ENCODE assay signal across 7 cellular contexts in genomic region chr3:71128951-71129350, GRCh38.
A peak's percentile ranks its signal among the peaks of the same experiment; 100 is the strongest.
DNase-seq lines count a peak whose midpoint lies in the region; ATAC-seq lines count a peak whose summit lies in the region.

No MANE protein-coding gene starts in this region.

- H3K27me3 Mint-ChIP-seq in IgD-negative memory B cell: peaks cover 4% of the 10 kb centered on the region
- no peaks in the 10 kb centered on the region for H3K27me3 Mint-ChIP-seq in activated T-helper 1 cell treated with anti-CD3 and anti-CD28 coated beads, Interleukin-12 subunit alpha, Interleukin-12 subunit beta, Interleukin-2, Interleukin-4 antibody, amounts not matched to agents 30 ng/mL and 10 ng/mL and 1 ng/mL, durations not matched to agents 14 hours and 24 hours and 36 hours (ENCODE audit: insufficient read depth)
- H3K27me3 Mint-ChIP-seq in stimulated activated memory B cell treated with anti-CD40 and anti-IgM and Interleukin-4, amounts not matched to agents 10 μg/mL and 1 μg/mL and 100 μg/mL, for 72 hours: no peaks in the 10 kb centered on the region

- H3K4me3 ChIP-seq in right cardiac atrium (ENCODE audit: low read length): peak overlapping the region; percentile 74

- 4% methylated on average over 6 of the region's 6 CpGs for WGBS in right cardiac atrium

- H3K4me1 Mint-ChIP-seq in IgD-negative memory B cell: peaks cover 38 to 49% (median 49%) of the 10 kb centered on the region in 3 donors
- peaks cover 69% of the 10 kb centered on the region for H3K4me1 Mint-ChIP-seq in activated T-helper 1 cell treated with anti-CD3 and anti-CD28 coated beads, Interleukin-12 subunit alpha, Interleukin-12 subunit beta, Interleukin-2, Interleukin-4 antibody, amounts not matched to agents 30 ng/mL and 10 ng/mL and 1 ng/mL, durations not matched to agents 14 hours and 24 hours and 36 hours (ENCODE audit: low read depth)
- H3K4me1 Mint-ChIP-seq in stimulated activated memory B cell treated with anti-CD40 and anti-IgM and Interleukin-4, amounts not matched to agents 10 μg/mL and 1 μg/mL and 100 μg/mL, for 72 hours: peaks cover 65% of the 10 kb centered on the region

- peak overlapping the region; percentile 90 to 97 (median 94) for H3K27ac Mint-ChIP-seq in IgD-negative memory B cell
- peak overlapping the region; percentile 93 for H3K27ac Mint-ChIP-seq in activated T-helper 1 cell treated with anti-CD3 and anti-CD28 coated beads, Interleukin-12 subunit alpha, Interleukin-12 subunit beta, Interleukin-2, Interleukin-4 antibody, amounts not matched to agents 30 ng/mL and 10 ng/mL and 1 ng/mL, durations not matched to agents 14 hours and 24 hours and 36 hours
- H3K27ac Mint-ChIP-seq in stimulated activated memory B cell treated with anti-CD40 and anti-IgM and Interleukin-4, amounts not matched to agents 10 μg/mL and 1 μg/mL and 100 μg/mL, for 72 hours: peak overlapping the region; percentile 91

- peaks cover 2% of the 10 kb centered on the region for H3K36me3 Mint-ChIP-seq in IgD-negative memory B cell
- H3K36me3 Mint-ChIP-seq in activated T-helper 1 cell treated with anti-CD3 and anti-CD28 coated beads, Interleukin-12 subunit alpha, Interleukin-12 subunit beta, Interleukin-2, Interleukin-4 antibody, amounts not matched to agents 30 ng/mL and 10 ng/mL and 1 ng/mL, durations not matched to agents 14 hours and 24 hours and 36 hours (ENCODE audit: low read depth): peaks cover 17% of the 10 kb centered on the region
- peaks cover 14% of the 10 kb centered on the region for H3K36me3 Mint-ChIP-seq in stimulated activated memory B cell treated with anti-CD40 and anti-IgM and Interleukin-4, amounts not matched to agents 10 μg/mL and 1 μg/mL and 100 μg/mL, for 72 hours

- intact Hi-C loops in activated T-helper 1 cell treated with anti-CD3 and anti-CD28 coated beads, Interleukin-12 subunit alpha, Interleukin-12 subunit beta, Interleukin-2, Interleukin-4 antibody, amounts not matched to agents 30 ng/mL and 10 ng/mL and 1 ng/mL, durations not matched to agents 14 hours and 24 hours and 36 hours (cut with micrococcal nuclease): loop anchor here (1.0 to 5.0 kb wide), 2 partner anchors 119 to 272 kb away; no protein-coding TSS in a partner anchor
- intact Hi-C loops in right cardiac atrium (cut with DNase I): loop anchor here in 1 of 4 donors (10.0 kb wide), 1 partner anchor 176 kb away; no protein-coding TSS in a partner anchor

- peak overlapping the region; percentile 89 for H3K27ac ChIP-seq in right cardiac atrium (ENCODE audit: low read length)

- no peak for DNase-seq in activated T-helper 1 cell treated with anti-CD3 and anti-CD28 coated beads, Interleukin-12 subunit alpha, Interleukin-12 subunit beta, Interleukin-2, Interleukin-4 antibody, amounts not matched to agents 30 ng/mL and 10 ng/mL and 1 ng/mL, durations not matched to agents 14 hours and 24 hours and 36 hours (ENCODE audit: low spot score)
- no peak for DNase-seq in right cardiac atrium
- DNase-seq in middle frontal gyrus (ENCODE audit: extremely low spot score, low spot score): no peak
- no peak for DNase-seq in NOMO-1 (lab: John Stamatoyannopoulos, UW; ENCODE audit: unreplicated experiment in 2 of 2)

- H3K27me3 ChIP-seq in right cardiac atrium (ENCODE audit: control insufficient read depth, insufficient read depth): no peaks in the 10 kb centered on the region

- no peaks in the 10 kb centered on the region for H3K9me3 ChIP-seq in right cardiac atrium (ENCODE audit: control insufficient read depth, low read length)

- peak overlapping the region; percentile 89 to 95 (median 93) for H3K4me3 Mint-ChIP-seq in IgD-negative memory B cell
- H3K4me3 Mint-ChIP-seq in activated T-helper 1 cell treated with anti-CD3 and anti-CD28 coated beads, Interleukin-12 subunit alpha, Interleukin-12 subunit beta, Interleukin-2, Interleukin-4 antibody, amounts not matched to agents 30 ng/mL and 10 ng/mL and 1 ng/mL, durations not matched to agents 14 hours and 24 hours and 36 hours: peak overlapping the region; percentile 89
- H3K4me3 Mint-ChIP-seq in stimulated activated memory B cell treated with anti-CD40 and anti-IgM and Interleukin-4, amounts not matched to agents 10 μg/mL and 1 μg/mL and 100 μg/mL, for 72 hours: peak overlapping the region; percentile 86

- peak in 1 of 2 donors; percentile 63 for ATAC-seq in right cardiac atrium
- ATAC-seq in stimulated activated memory B cell treated with anti-CD40 and anti-IgM and Interleukin-4, amounts not matched to agents 10 μg/mL and 1 μg/mL and 100 μg/mL, for 72 hours: no peak
- no peak for ATAC-seq in HG02870 (IDR thresholded peaks at IDR 0.05; ENCODE audit: unreplicated experiment)

- peaks cover 2% of the 10 kb centered on the region for H3K4me1 ChIP-seq in right cardiac atrium (ENCODE audit: control insufficient read depth, insufficient read depth, low read length)

- H3K9me3 Mint-ChIP-seq in IgD-negative memory B cell: no peaks in the 10 kb centered on the region
- H3K9me3 Mint-ChIP-seq in activated T-helper 1 cell treated with anti-CD3 and anti-CD28 coated beads, Interleukin-12 subunit alpha, Interleukin-12 subunit beta, Interleukin-2, Interleukin-4 antibody, amounts not matched to agents 30 ng/mL and 10 ng/mL and 1 ng/mL, durations not matched to agents 14 hours and 24 hours and 36 hours: no peaks in the 10 kb centered on the region
- H3K9me3 Mint-ChIP-seq in stimulated activated memory B cell treated with anti-CD40 and anti-IgM and Interleukin-4, amounts not matched to agents 10 μg/mL and 1 μg/mL and 100 μg/mL, for 72 hours: no peaks in the 10 kb centered on the region
